ENCODE assay signal across 11 cellular contexts in the genomic region with DNA sequence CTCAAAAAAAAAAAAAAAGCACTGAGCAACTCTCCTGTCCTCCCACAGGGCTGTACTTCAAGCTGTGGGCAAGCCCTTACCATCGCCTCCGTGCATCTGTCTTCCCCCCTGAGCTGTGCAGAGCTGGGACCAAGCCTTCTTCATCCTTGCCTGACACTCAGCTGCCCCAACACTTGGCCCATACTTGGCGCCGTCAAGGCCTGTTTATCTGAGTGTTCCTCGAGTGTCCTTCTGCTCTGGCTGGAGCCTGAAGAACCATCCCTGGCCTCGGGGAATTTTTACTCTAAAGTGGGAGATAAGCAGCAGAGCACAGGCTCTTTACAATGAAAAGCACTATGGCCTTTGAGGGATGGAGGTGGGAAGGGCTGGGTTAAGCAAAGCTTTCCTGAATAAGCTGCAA. TPM values are rescaled to one million over a fixed set of nuclear protein-coding genes. Genes with fewer than 3 reads are reported as not detected.
A peak's percentile ranks its signal among the peaks of the same experiment; 100 is the strongest.
DNase-seq lines count a peak whose midpoint lies in the region; ATAC-seq and TF ChIP-seq lines count a peak whose summit lies in the region.
"Had no signal": no experiment of that assay in that cellular context is flagged by ENCODE, and none has a peak within 500 bp of the region (broad histone marks: within the 10 kb centered on the region; RNA-seq: fewer than 3 reads in every experiment).

No MANE protein-coding gene starts in this region.

- H3K9me3 Mint-ChIP-seq in activated naive CD4-positive, alpha-beta T cell treated with anti-CD3 and anti-CD28 coated beads for 36 hours: no peaks in the 10 kb centered on the region
- H3K9me3 Mint-ChIP-seq in activated CD4-positive, alpha-beta memory T cell treated with anti-CD3 and anti-CD28 coated beads, Interleukin-2, amount 10 ng/mL, durations not matched to agents 7 days and 5 days: no peaks in the 10 kb centered on the region
- H3K9me3 Mint-ChIP-seq in memory B cell: no peaks in the 10 kb centered on the region
- H3K9me3 Mint-ChIP-seq in type B pancreatic cell: no peaks in the 10 kb centered on the region

- DNase-seq in activated naive CD4-positive, alpha-beta T cell treated with anti-CD3 and anti-CD28 coated beads for 36 hours: no peak
- DNase-seq in activated naive CD4-positive, alpha-beta T cell (lab: John Stamatoyannopoulos, UW): no peak
- no peak for DNase-seq in activated CD4-positive, alpha-beta memory T cell treated with anti-CD3 and anti-CD28 coated beads, Interleukin-2, amount 10 ng/mL, durations not matched to agents 7 days and 5 days
- DNase-seq in memory B cell (ENCODE audit: low spot score in 2 of 2) (no peak), type B pancreatic cell (ENCODE audit: extremely low spot score, unreplicated experiment) (no peak)
- no peak for DNase-seq in stimulated activated CD4-positive, alpha-beta T cell treated with anti-CD3 and anti-CD28 coated beads, Interleukin-12 subunit alpha, Interleukin-12 subunit beta, amount 100 ng/mL, for 4 hours
- DNase-seq: anterior cingulate cortex, dorsolateral prefrontal cortex, NCI-H526 had no signal

- POLR2A ChIA-PET in activated CD4-positive, alpha-beta memory T cell treated with anti-CD3 and anti-CD28 coated beads, Interleukin-2, amount 10 ng/mL, durations not matched to agents 7 days and 5 days (lab: Charles Lee): interaction anchor here (0.5 to 5.0 kb wide), 6 partner anchors 13 to 74 kb away, joined by 3 to 78 read pairs (median 14); partner anchors contain the start of genes DCPS, FAM118B, FOXRED1 and RPUSD4

- H3K4me1 Mint-ChIP-seq in activated naive CD4-positive, alpha-beta T cell treated with anti-CD3 and anti-CD28 coated beads for 36 hours (ENCODE audit: low read depth): peaks cover 43% of the 10 kb centered on the region
- H3K4me1 Mint-ChIP-seq in activated CD4-positive, alpha-beta memory T cell treated with anti-CD3 and anti-CD28 coated beads, Interleukin-2, amount 10 ng/mL, durations not matched to agents 7 days and 5 days: peaks cover 52% of the 10 kb centered on the region
- H3K4me1 Mint-ChIP-seq in memory B cell (peaks cover 27% of the 10 kb centered on the region), type B pancreatic cell (ENCODE audit: unreplicated experiment) (peaks cover 24% of the 10 kb centered on the region)

- peaks cover 18% of the 10 kb centered on the region for H3K36me3 Mint-ChIP-seq in activated naive CD4-positive, alpha-beta T cell treated with anti-CD3 and anti-CD28 coated beads for 36 hours (ENCODE audit: low read depth)
- H3K36me3 Mint-ChIP-seq in activated CD4-positive, alpha-beta memory T cell treated with anti-CD3 and anti-CD28 coated beads, Interleukin-2, amount 10 ng/mL, durations not matched to agents 7 days and 5 days (ENCODE audit: low read depth): peaks cover 20% of the 10 kb centered on the region
- H3K36me3 Mint-ChIP-seq in memory B cell: no peaks in the 10 kb centered on the region
- peaks cover 19% of the 10 kb centered on the region for H3K36me3 Mint-ChIP-seq in type B pancreatic cell

- H3K27ac Mint-ChIP-seq in activated naive CD4-positive, alpha-beta T cell treated with anti-CD3 and anti-CD28 coated beads for 36 hours: peak overlapping the region; percentile 46
- H3K27ac Mint-ChIP-seq in activated CD4-positive, alpha-beta memory T cell treated with anti-CD3 and anti-CD28 coated beads, Interleukin-2, amount 10 ng/mL, durations not matched to agents 7 days and 5 days: no peak overlapping the region
- H3K27ac Mint-ChIP-seq in memory B cell (peak overlapping the region; percentile 99), type B pancreatic cell (no peak overlapping the region)

- no peak overlapping the region for H3K4me3 Mint-ChIP-seq in activated naive CD4-positive, alpha-beta T cell treated with anti-CD3 and anti-CD28 coated beads for 36 hours
- H3K4me3 Mint-ChIP-seq in activated CD4-positive, alpha-beta memory T cell treated with anti-CD3 and anti-CD28 coated beads, Interleukin-2, amount 10 ng/mL, durations not matched to agents 7 days and 5 days: peak overlapping the region; percentile 100
- H3K4me3 Mint-ChIP-seq in memory B cell (peak overlapping the region; percentile 96), type B pancreatic cell (peak overlapping the region; percentile 92)

- no peaks in the 10 kb centered on the region for H3K27me3 Mint-ChIP-seq in activated naive CD4-positive, alpha-beta T cell treated with anti-CD3 and anti-CD28 coated beads for 36 hours (ENCODE audit: low read depth)
- no peaks in the 10 kb centered on the region for H3K27me3 Mint-ChIP-seq in activated CD4-positive, alpha-beta memory T cell treated with anti-CD3 and anti-CD28 coated beads, Interleukin-2, amount 10 ng/mL, durations not matched to agents 7 days and 5 days
- H3K27me3 Mint-ChIP-seq in memory B cell (no peaks in the 10 kb centered on the region), type B pancreatic cell (no peaks in the 10 kb centered on the region)

- intact Hi-C loops in activated naive CD4-positive, alpha-beta T cell treated with anti-CD3 and anti-CD28 coated beads for 36 hours (cut with micrococcal nuclease): loop anchor here (5.0 kb wide), 1 partner anchor 379 kb away; the partner anchor contains the start of genes DDX25 and PUS3

- TF ChIP-seq CTCF in type B pancreatic cell (conservative IDR thresholded peaks at IDR 0.05): no peak

- no peak for ATAC-seq in memory B cell (ENCODE audit: low read depth)
- ATAC-seq in GM19455 (IDR thresholded peaks at IDR 0.05; ENCODE audit: unreplicated experiment): no peak
- ATAC-seq in HG03196 (IDR thresholded peaks at IDR 0.05; ENCODE audit: unreplicated experiment): no peak

- CTCF ChIA-PET in activated naive CD4-positive, alpha-beta T cell treated with anti-CD3 and anti-CD28 coated beads for 36 hours (lab: Charles Lee): interaction anchor here (0.8 to 1.2 kb wide), 3 partner anchors 9 to 18 kb away, joined by 3 read pairs; no protein-coding TSS in a partner anchor
- CTCF ChIA-PET in activated CD4-positive, alpha-beta memory T cell treated with anti-CD3 and anti-CD28 coated beads, Interleukin-2, amount 10 ng/mL, durations not matched to agents 7 days and 5 days (lab: Charles Lee): interaction anchor here (0.6 to 2.4 kb wide), 6 partner anchors 13 to 30 kb away, joined by 3 to 12 read pairs (median 3); partner anchors contain the start of genes FOXRED1 and SRPRA

RNA-seq across cellular contexts. Expression of gene TIRAP, which starts 1.6 kb away (rescaled TPM):
- 1 to 10 TPM; 2.7 to 3.5 TPM for total RNA-seq in activated naive CD4-positive, alpha-beta T cell treated with anti-CD3 and anti-CD28 coated beads for 36 hours
- total RNA-seq in activated CD4-positive, alpha-beta memory T cell treated with anti-CD3 and anti-CD28 coated beads, Interleukin-2, amount 10 ng/mL, durations not matched to agents 7 days and 5 days: 10 to 100 TPM; 14.2 to 17.0 TPM
- 10.4 and 11.7 TPM in 2 replicates for total RNA-seq in type B pancreatic cell (ENCODE audit: low replicate concordance)

RNA-seq across cellular contexts. Expression of gene FOXRED1, which starts 12.3 kb away (rescaled TPM):
- 10 to 100 TPM; 41.2 to 48.6 TPM for total RNA-seq in activated naive CD4-positive, alpha-beta T cell treated with anti-CD3 and anti-CD28 coated beads for 36 hours
- 10 to 100 TPM; 34.4 to 36.4 TPM for total RNA-seq in activated CD4-positive, alpha-beta memory T cell treated with anti-CD3 and anti-CD28 coated beads, Interleukin-2, amount 10 ng/mL, durations not matched to agents 7 days and 5 days
- 32.5 and 49.6 TPM in 2 replicates for total RNA-seq in type B pancreatic cell (ENCODE audit: low replicate concordance)

RNA-seq across cellular contexts. Expression of gene SRPRA, which starts 12.6 kb away (rescaled TPM):
- 100 to 1,000 TPM; 137 to 142 TPM for total RNA-seq in activated naive CD4-positive, alpha-beta T cell treated with anti-CD3 and anti-CD28 coated beads for 36 hours
- total RNA-seq in activated CD4-positive, alpha-beta memory T cell treated with anti-CD3 and anti-CD28 coated beads, Interleukin-2, amount 10 ng/mL, durations not matched to agents 7 days and 5 days: 100 to 1,000 TPM; 121 to 125 TPM
- total RNA-seq in type B pancreatic cell (ENCODE audit: low replicate concordance): 76.6 and 105 TPM in 2 replicates

RNA-seq across cellular contexts. Expression of gene DCPS, which starts 22.6 kb away (rescaled TPM):
- total RNA-seq in activated naive CD4-positive, alpha-beta T cell treated with anti-CD3 and anti-CD28 coated beads for 36 hours: 10 to 100 TPM; 34.9 to 39.5 TPM
- 10 to 100 TPM; 34.5 to 35.8 TPM for total RNA-seq in activated CD4-positive, alpha-beta memory T cell treated with anti-CD3 and anti-CD28 coated beads, Interleukin-2, amount 10 ng/mL, durations not matched to agents 7 days and 5 days
- 9.8 and 17.6 TPM in 2 replicates for total RNA-seq in type B pancreatic cell (ENCODE audit: low replicate concordance)

Comparison
In these comparisons a context has a peak if more than half of its experiments do, and no peak if none do; other contexts are left out.
1. H3K27ac Mint-ChIP-seq: peak in activated naive CD4-positive, alpha-beta T cell treated with anti-CD3 and anti-CD28 coated beads for 36 hours (single experiment) and memory B cell (single experiment); none in activated CD4-positive, alpha-beta memory T cell treated with anti-CD3 and anti-CD28 coated beads, Interleukin-2, amount 10 ng/mL, durations not matched to agents 7 days and 5 days (single experiment) and type B pancreatic cell (single experiment).